Comparison of ENCODE assay signal across 22 cellular contexts in the genomic region with DNA sequence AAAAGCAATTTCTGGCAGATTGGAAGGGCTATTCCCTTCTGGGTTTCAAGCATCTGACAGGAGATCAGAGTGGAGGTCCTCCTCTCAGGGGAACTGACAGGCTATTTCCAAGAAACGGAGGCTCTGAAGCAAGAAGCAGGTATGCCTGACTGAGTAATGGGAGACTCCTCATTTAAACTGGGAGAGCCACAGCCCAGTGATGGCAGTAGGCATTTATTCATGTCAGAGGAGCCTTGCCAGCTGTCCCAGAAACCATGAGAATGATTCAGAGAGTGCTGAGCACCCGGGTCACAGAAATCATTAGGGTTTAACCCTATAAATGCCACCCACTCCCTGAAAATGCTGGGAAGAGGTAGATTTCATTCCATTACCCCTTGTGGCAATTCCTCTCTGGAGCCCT.
"Had no signal": no experiment of that assay in that cellular context is flagged by ENCODE, and none has a peak within 500 bp of the region (broad histone marks: within the 10 kb centered on the region; RNA-seq: fewer than 3 reads in every experiment).

No MANE protein-coding gene starts in this region.

- H3K27me3 ChIP-seq: hepatocyte, neural progenitor cell, thyroid gland, upper lobe of right lung had no signal

- H3K27me3 Mint-ChIP-seq: activated CD4-positive, alpha-beta T cell treated with anti-CD3 and anti-CD28 coated beads, Interleukin-2, amount 10 ng/mL, durations not matched to agents 7 days and 5 days; activated naive CD4-positive, alpha-beta T cell treated with anti-CD3 and anti-CD28 coated beads, Interleukin-2, amount 50 U/mL, for 24 hours; central memory CD8-positive, alpha-beta T cell; progenitor cell of endocrine pancreas; stimulated activated naive CD8-positive, alpha-beta T cell treated with anti-CD3 and anti-CD28 coated beads, Interleukin-15, Interleukin-2, amounts not matched to agents 100 ng/mL and 50 ng/mL, for 24 hours had no signal

- H3K36me3 Mint-ChIP-seq: activated naive CD4-positive, alpha-beta T cell treated with anti-CD3 and anti-CD28 coated beads, Interleukin-2, amount 50 U/mL, for 24 hours; naive thymus-derived CD8-positive, alpha-beta T cell; neural progenitor cell had no signal

- H3K4me1 Mint-ChIP-seq: activated CD4-positive, alpha-beta T cell treated with anti-CD3 and anti-CD28 coated beads, Interleukin-2, amount 10 ng/mL, durations not matched to agents 7 days and 5 days; activated naive CD4-positive, alpha-beta T cell treated with anti-CD3 and anti-CD28 coated beads, Interleukin-2, amount 50 U/mL, for 24 hours; central memory CD8-positive, alpha-beta T cell; neural progenitor cell had no signal

- H3K79me2 ChIP-seq: hepatocyte had no signal

- H3K27ac ChIP-seq: hepatocyte, left ventricle myocardium inferior, neural progenitor cell, thyroid gland, upper lobe of right lung, WERI-Rb-1 had no signal

- H3K9me3 Mint-ChIP-seq: activated CD4-positive, alpha-beta T cell treated with anti-CD3 and anti-CD28 coated beads, Interleukin-2, amount 10 ng/mL, durations not matched to agents 7 days and 5 days; activated naive CD4-positive, alpha-beta T cell treated with anti-CD3 and anti-CD28 coated beads, Interleukin-2, amount 50 U/mL, for 24 hours; activated T-helper 1 cell treated with anti-CD3 and anti-CD28 coated beads, Interleukin-12 subunit alpha, Interleukin-12 subunit beta, Interleukin-2, Interleukin-4 antibody, amounts not matched to agents 30 ng/mL and 10 ng/mL and 1 ng/mL, durations not matched to agents 14 hours and 24 hours and 36 hours; neural progenitor cell had no signal

- H3K4me2 ChIP-seq: hepatocyte, neural progenitor cell had no signal

- H3K4me3 Mint-ChIP-seq: activated CD4-positive, alpha-beta T cell treated with anti-CD3 and anti-CD28 coated beads, Interleukin-2, amount 10 ng/mL, durations not matched to agents 7 days and 5 days; activated CD8-positive, alpha-beta T cell treated with anti-CD3 and anti-CD28 coated beads, Interleukin-2, amount 10 ng/mL, durations not matched to agents 7 days and 5 days; activated naive CD4-positive, alpha-beta T cell treated with anti-CD3 and anti-CD28 coated beads, Interleukin-2, amount 50 U/mL, for 24 hours; activated T-helper 1 cell treated with anti-CD3 and anti-CD28 coated beads, Interleukin-12 subunit alpha, Interleukin-12 subunit beta, Interleukin-2, Interleukin-4 antibody, amounts not matched to agents 30 ng/mL and 10 ng/mL and 1 ng/mL, durations not matched to agents 14 hours and 24 hours and 36 hours; central memory CD8-positive, alpha-beta T cell; naive thymus-derived CD8-positive, alpha-beta T cell; neural progenitor cell; stimulated activated naive CD8-positive, alpha-beta T cell treated with anti-CD3 and anti-CD28 coated beads, Interleukin-15, Interleukin-2, amounts not matched to agents 100 ng/mL and 50 ng/mL, for 24 hours had no signal

- H3K9me3 ChIP-seq: left ventricle myocardium inferior, thyroid gland, upper lobe of right lung had no signal

- H3K36me3 ChIP-seq: left ventricle myocardium inferior, neural progenitor cell, thyroid gland, upper lobe of right lung, WERI-Rb-1 had no signal

- H3K9ac ChIP-seq: neural progenitor cell had no signal

- H3K4me3 ChIP-seq: hepatocyte, left ventricle myocardium inferior, neural progenitor cell, thyroid gland, upper lobe of right lung had no signal

- H2AFZ ChIP-seq: hepatocyte, neural progenitor cell had no signal

- H3K27ac Mint-ChIP-seq: activated CD4-positive, alpha-beta T cell treated with anti-CD3 and anti-CD28 coated beads, Interleukin-2, amount 10 ng/mL, durations not matched to agents 7 days and 5 days; activated CD8-positive, alpha-beta T cell treated with anti-CD3 and anti-CD28 coated beads, Interleukin-2, amount 10 ng/mL, durations not matched to agents 7 days and 5 days; activated naive CD4-positive, alpha-beta T cell treated with anti-CD3 and anti-CD28 coated beads, Interleukin-2, amount 50 U/mL, for 24 hours; activated T-helper 1 cell treated with anti-CD3 and anti-CD28 coated beads, Interleukin-12 subunit alpha, Interleukin-12 subunit beta, Interleukin-2, Interleukin-4 antibody, amounts not matched to agents 30 ng/mL and 10 ng/mL and 1 ng/mL, durations not matched to agents 14 hours and 24 hours and 36 hours; naive thymus-derived CD8-positive, alpha-beta T cell; neural progenitor cell; progenitor cell of endocrine pancreas; stimulated activated naive CD8-positive, alpha-beta T cell treated with anti-CD3 and anti-CD28 coated beads, Interleukin-15, Interleukin-2, amounts not matched to agents 100 ng/mL and 50 ng/mL, for 24 hours had no signal

- H3K4me1 ChIP-seq: left ventricle myocardium inferior, neural progenitor cell, thyroid gland, upper lobe of right lung had no signal

- ATAC-seq: activated CD8-positive, alpha-beta T cell treated with anti-CD3 and anti-CD28 coated beads, Interleukin-2, amount 10 ng/mL, durations not matched to agents 7 days and 5 days; esophagus mucosa; naive thymus-derived CD8-positive, alpha-beta T cell; upper lobe of right lung had no signal

- DNase-seq: activated CD4-positive, alpha-beta T cell treated with anti-CD3 and anti-CD28 coated beads, Interleukin-2, amount 10 ng/mL, durations not matched to agents 7 days and 5 days; activated CD4-positive, CD25-positive, alpha-beta regulatory T cell treated with anti-CD3 and anti-CD28 coated beads, Interleukin-2, amount 50 U/mL, for 72 hours; activated CD8-positive, alpha-beta T cell treated with anti-CD3 and anti-CD28 coated beads, Interleukin-2, amount 10 ng/mL, durations not matched to agents 7 days and 5 days; activated gamma-delta T cell; effector memory CD4-positive, alpha-beta T cell; foreskin melanocyte; glutamatergic neuron; left ventricle myocardium inferior; naive thymus-derived CD8-positive, alpha-beta T cell; stimulated activated CD4-positive, alpha-beta T cell treated with anti-CD3 and anti-CD28 coated beads, Interleukin-4, amount 100 ng/mL, for 24 hours; substantia nigra; thyroid gland; upper lobe of right lung; WERI-Rb-1 had no signal
